In the genomic region with DNA sequence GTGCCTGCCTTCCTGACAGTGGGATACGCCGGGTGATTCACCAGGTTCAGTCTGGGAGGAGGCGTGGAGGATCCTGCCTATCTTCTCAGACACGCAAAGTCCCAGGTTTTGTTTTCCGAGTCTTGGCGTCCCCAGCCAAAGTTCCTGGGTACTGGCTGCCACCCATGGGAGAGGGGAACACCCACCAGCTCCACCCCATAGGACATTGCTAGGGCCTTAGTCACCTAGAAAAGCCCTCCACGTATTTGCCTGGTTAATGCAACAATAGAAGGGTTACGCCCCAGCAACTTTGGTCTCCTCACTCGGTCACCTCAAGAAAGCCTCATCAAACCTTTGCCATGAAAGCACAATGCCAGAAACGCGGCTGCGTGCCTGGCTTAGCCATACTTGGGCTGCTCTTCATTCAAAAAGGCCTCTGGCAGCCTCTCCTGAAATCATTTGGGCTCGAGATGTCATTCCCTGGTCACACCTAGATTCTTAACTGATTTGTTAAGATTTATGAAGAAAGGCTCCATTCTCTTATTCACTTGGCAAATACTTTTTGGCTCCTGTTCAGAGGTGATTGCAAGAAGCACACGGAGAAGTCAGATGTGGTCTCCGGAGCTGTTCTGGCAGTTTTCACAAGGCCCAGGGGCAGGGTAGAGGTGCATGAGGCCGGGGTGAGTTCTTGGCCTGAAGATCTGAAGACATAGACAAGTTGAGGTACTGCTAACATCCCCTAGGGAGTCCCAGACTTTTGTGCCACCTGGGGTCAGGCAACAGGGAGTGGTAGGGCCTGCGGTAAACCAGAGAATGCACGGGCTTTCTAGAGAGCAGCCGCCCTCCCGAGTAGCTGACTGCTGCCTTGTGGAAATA, we compare ENCODE assay signal across 1 cellular context.
TF ChIP-seq lines count a peak whose summit lies in the region.

No MANE protein-coding gene starts in this region.

TF ChIP-seq in IMR-90, 13 proteins besides CTCF, POLR2A, EP300 and RAD21:
- TF ChIP-seq FOS (IDR thresholded peaks at IDR 0.05; ENCODE audit: low read depth, low read length) (no peak), MXI1 (IDR thresholded peaks at IDR 0.05; ENCODE audit: borderline replicate concordance, low read depth, low read length) (no peak), CEBPB (IDR thresholded peaks at IDR 0.05; ENCODE audit: low read depth, low read length) (no peak), NFE2L2 (IDR thresholded peaks at IDR 0.05; ENCODE audit: low read depth, low read length) (no peak)
- TF ChIP-seq, protein P1, sequence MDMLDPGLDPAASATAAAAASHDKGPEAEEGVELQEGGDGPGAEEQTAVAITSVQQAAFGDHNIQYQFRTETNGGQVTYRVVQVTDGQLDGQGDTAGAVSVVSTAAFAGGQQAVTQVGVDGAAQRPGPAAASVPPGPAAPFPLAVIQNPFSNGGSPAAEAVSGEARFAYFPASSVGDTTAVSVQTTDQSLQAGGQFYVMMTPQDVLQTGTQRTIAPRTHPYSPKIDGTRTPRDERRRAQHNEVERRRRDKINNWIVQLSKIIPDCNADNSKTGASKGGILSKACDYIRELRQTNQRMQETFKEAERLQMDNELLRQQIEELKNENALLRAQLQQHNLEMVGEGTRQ (IDR thresholded peaks at IDR 0.05; ENCODE audit: low read depth, low read length): no peak
- TF ChIP-seq, protein P2, sequence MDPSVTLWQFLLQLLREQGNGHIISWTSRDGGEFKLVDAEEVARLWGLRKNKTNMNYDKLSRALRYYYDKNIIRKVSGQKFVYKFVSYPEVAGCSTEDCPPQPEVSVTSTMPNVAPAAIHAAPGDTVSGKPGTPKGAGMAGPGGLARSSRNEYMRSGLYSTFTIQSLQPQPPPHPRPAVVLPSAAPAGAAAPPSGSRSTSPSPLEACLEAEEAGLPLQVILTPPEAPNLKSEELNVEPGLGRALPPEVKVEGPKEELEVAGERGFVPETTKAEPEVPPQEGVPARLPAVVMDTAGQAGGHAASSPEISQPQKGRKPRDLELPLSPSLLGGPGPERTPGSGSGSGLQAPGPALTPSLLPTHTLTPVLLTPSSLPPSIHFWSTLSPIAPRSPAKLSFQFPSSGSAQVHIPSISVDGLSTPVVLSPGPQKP (IDR thresholded peaks at IDR 0.05; ENCODE audit: borderline replicate concordance, low read depth, low read length): no peak
